Comparison of ENCODE assay signal across 21 cellular contexts in the genomic region with DNA sequence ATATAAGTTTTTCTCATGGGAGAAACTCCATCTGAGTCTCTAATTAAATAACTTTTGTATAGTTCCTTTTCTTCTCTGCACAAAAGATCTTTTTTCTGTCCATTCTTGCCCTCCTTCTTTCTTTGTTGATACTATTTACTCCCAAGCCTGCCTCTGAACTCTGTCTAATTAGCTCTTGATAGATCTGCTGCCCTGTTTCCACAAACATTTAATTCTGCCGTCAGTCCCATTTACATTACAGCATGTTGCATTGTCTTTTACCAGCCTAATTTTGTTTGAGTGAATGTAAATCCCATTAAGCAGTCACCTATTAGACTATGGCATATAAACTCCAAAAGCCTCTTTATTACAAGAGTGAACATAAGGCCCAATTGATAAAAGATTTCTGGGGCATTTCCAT.
DNase-seq lines count a peak whose midpoint lies in the region; ATAC-seq and TF ChIP-seq lines count a peak whose summit lies in the region.
"Had no signal": no experiment of that assay in that cellular context is flagged by ENCODE, and none has a peak within 500 bp of the region (broad histone marks: within the 10 kb centered on the region; RNA-seq: fewer than 3 reads in every experiment).

No MANE protein-coding gene starts in this region.

- no peak for TF ChIP-seq POLR2A in gastrocnemius medialis (IDR thresholded peaks at IDR 0.05)

- in situ Hi-C loops in gastrocnemius medialis (cut with MboI; ENCODE audit: low sequenced_read_pairs in 4 of 4): no loop called here

- H3K9me3 Mint-ChIP-seq in neural crest cell: peaks cover 3% of the 10 kb centered on the region
- H3K9me3 Mint-ChIP-seq: T-helper 2 cell treated with Interferon-gamma antibody and Interleukin-4, amounts not matched to agents 5 μg/mL and 100 μg/mL, for 36 hours had no signal

- ATAC-seq in gastrocnemius medialis (no peak), HG03342 (IDR thresholded peaks at IDR 0.05; ENCODE audit: unreplicated experiment) (no peak)
- ATAC-seq: GM12878, PC-3 had no signal

- no peaks in the 10 kb centered on the region for H3K9me3 ChIP-seq in gastrocnemius medialis
- H3K9me3 ChIP-seq: HAP-1 had no signal

- H3K27me3 ChIP-seq in gastrocnemius medialis: no peaks in the 10 kb centered on the region

- peak overlapping the region; percentile 0 for H3K27ac Mint-ChIP-seq in neural crest cell (ENCODE audit: unreplicated experiment)
- H3K27ac Mint-ChIP-seq: T-helper 2 cell treated with Interferon-gamma antibody and Interleukin-4, amounts not matched to agents 5 μg/mL and 100 μg/mL, for 36 hours had no signal

- no peaks in the 10 kb centered on the region for H3K36me3 Mint-ChIP-seq in neural crest cell (ENCODE audit: low read depth)

- H3K4me3 ChIP-seq in gastrocnemius medialis: no peak overlapping the region
- H3K4me3 ChIP-seq: GM12878, GM23248, HAP-1 had no signal

- no peaks in the 10 kb centered on the region for H3K4me1 ChIP-seq in gastrocnemius medialis

- H3K27me3 Mint-ChIP-seq in neural crest cell (ENCODE audit: low read depth): no peaks in the 10 kb centered on the region

- H3K36me3 ChIP-seq in gastrocnemius medialis: no peaks in the 10 kb centered on the region
- H3K36me3 ChIP-seq: HAP-1 had no signal

- CTCF ChIA-PET in GM10248 (lab: Yijun Ruan, JAX): no interaction called here

- peaks cover 13% of the 10 kb centered on the region for H3K4me1 Mint-ChIP-seq in neural crest cell

- H3K4me3 Mint-ChIP-seq in neural crest cell: no peak overlapping the region
- H3K4me3 Mint-ChIP-seq: T-helper 2 cell treated with Interferon-gamma antibody and Interleukin-4, amounts not matched to agents 5 μg/mL and 100 μg/mL, for 36 hours had no signal

- TF ChIP-seq CTCF in neural crest cell (conservative IDR thresholded peaks at IDR 0.05) (no peak), gastrocnemius medialis (IDR thresholded peaks at IDR 0.05 in 4 of 5, conservative IDR thresholded peaks at IDR 0.05 in 1 of 5) (no peak), GM10248 (IDR thresholded peaks at IDR 0.05; ENCODE audit: control extremely low read depth, extremely low read depth, low read depth, missing control alignments) (no peak)

- H3K27ac ChIP-seq in gastrocnemius medialis: no peak overlapping the region
- H3K27ac ChIP-seq: C4-2B, GM23248 had no signal

- intact Hi-C loops in gastrocnemius medialis (cut with DNase I; ENCODE audit: low total_unique reads): no loop called here

- DNase-seq in COR-L47 (lab: John Stamatoyannopoulos, UW): peak; percentile 54
- DNase-seq in NCI-H146 treated with DMSO at 0.1 percent for 48 hours (lab: John Stamatoyannopoulos, UW; ENCODE audit: unreplicated experiment): peak; percentile 33
- DNase-seq in NCI-H748 treated with DMSO at 0.1 percent for 48 hours (lab: John Stamatoyannopoulos, UW): peak; percentile 65
- no peak for DNase-seq in neural crest cell (ENCODE audit: low read depth, low spot score)
- DNase-seq in T-helper 1 cell: no peak
- DNase-seq in gastrocnemius medialis: no peak
- no peak for DNase-seq in GM10248 (ENCODE audit: extremely low spot score)
- DNase-seq: DMS79 treated with DMSO at 0.1 percent for 48 hours, GM23248, KBM-7, MM.1S, NCI-H1048, NCI-H1694, NCI-H446, PC-3, Right ventricle myocardium superior had no signal

- POLR2A ChIA-PET in GM10248 (lab: Yijun Ruan, JAX): no interaction called here

Comparison
In these comparisons a context has a peak if more than half of its experiments do, and no peak if none do; other contexts are left out.
1. DNase-seq: peak in COR-L47 (single experiment), NCI-H146 treated with DMSO at 0.1 percent for 48 hours (single experiment) and NCI-H748 treated with DMSO at 0.1 percent for 48 hours (single experiment); none in neural crest cell (single experiment), T-helper 1 cell (0 of 5), gastrocnemius medialis (0 of 2) and GM10248 (single experiment).